Comparison of ENCODE assay signal across 1 cellular context in genomic region chr2:226813148-226813701, GRCh38.
TF ChIP-seq lines count a peak whose summit lies in the region.

No MANE protein-coding gene starts in this region.

TF ChIP-seq in GM23338, 12 proteins besides CTCF, POLR2A, EP300 and RAD21 (continued from another document):
- TF ChIP-seq, protein P1, sequence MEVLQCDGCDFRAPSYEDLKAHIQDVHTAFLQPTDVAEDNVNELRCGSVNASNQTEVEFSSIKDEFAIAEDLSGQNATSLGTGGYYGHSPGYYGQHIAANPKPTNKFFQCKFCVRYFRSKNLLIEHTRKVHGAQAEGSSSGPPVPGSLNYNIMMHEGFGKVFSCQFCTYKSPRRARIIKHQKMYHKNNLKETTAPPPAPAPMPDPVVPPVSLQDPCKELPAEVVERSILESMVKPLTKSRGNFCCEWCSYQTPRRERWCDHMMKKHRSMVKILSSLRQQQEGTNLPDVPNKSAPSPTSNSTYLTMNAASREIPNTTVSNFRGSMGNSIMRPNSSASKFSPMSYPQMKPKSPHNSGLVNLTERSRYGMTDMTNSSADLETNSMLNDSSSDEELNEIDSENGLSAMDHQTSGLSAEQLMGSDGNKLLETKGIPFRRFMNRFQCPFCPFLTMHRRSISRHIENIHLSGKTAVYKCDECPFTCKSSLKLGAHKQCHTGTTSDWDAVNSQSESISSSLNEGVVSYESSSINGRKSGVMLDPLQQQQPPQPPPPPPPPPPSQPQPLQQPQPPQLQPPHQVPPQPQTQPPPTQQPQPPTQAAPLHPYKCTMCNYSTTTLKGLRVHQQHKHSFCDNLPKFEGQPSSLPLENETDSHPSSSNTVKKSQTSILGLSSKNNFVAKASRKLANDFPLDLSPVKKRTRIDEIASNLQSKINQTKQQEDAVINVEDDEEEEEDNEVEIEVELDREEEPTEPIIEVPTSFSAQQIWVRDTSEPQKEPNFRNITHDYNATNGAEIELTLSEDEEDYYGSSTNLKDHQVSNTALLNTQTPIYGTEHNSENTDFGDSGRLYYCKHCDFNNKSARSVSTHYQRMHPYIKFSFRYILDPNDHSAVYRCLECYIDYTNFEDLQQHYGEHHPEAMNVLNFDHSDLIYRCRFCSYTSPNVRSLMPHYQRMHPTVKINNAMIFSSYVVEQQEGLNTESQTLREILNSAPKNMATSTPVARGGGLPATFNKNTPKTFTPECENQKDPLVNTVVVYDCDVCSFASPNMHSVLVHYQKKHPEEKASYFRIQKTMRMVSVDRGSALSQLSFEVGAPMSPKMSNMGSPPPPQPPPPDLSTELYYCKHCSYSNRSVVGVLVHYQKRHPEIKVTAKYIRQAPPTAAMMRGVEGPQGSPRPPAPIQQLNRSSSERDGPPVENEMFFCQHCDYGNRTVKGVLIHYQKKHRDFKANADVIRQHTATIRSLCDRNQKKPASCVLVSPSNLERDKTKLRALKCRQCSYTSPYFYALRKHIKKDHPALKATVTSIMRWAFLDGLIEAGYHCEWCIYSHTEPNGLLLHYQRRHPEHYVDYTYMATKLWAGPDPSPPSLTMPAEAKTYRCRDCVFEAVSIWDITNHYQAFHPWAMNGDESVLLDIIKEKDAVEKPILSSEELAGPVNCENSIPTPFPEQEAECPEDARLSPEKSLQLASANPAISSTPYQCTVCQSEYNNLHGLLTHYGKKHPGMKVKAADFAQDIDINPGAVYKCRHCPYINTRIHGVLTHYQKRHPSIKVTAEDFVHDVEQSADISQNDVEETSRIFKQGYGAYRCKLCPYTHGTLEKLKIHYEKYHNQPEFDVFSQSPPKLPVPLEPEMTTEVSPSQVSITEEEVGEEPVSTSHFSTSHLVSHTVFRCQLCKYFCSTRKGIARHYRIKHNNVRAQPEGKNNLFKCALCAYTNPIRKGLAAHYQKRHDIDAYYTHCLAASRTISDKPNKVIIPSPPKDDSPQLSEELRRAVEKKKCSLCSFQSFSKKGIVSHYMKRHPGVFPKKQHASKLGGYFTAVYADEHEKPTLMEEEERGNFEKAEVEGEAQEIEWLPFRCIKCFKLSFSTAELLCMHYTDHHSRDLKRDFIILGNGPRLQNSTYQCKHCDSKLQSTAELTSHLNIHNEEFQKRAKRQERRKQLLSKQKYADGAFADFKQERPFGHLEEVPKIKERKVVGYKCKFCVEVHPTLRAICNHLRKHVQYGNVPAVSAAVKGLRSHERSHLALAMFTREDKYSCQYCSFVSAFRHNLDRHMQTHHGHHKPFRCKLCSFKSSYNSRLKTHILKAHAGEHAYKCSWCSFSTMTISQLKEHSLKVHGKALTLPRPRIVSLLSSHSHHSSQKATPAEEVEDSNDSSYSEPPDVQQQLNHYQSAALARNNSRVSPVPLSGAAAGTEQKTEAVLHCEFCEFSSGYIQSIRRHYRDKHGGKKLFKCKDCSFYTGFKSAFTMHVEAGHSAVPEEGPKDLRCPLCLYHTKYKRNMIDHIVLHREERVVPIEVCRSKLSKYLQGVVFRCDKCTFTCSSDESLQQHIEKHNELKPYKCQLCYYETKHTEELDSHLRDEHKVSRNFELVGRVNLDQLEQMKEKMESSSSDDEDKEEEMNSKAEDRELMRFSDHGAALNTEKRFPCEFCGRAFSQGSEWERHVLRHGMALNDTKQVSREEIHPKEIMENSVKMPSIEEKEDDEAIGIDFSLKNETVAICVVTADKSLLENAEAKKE (CRISPR knock-in tag; IDR thresholded peaks at IDR 0.05): no peak
- TF ChIP-seq NANOG (IDR thresholded peaks at IDR 0.05; ENCODE audit: borderline replicate concordance) (no peak), ZNF114 (CRISPR knock-in tag; IDR thresholded peaks at IDR 0.05) (no peak)
